In genomic region chrX:88024022-88024421, GRCh38 we compare ENCODE assay signal across 23 cellular contexts.
"Had no signal": no experiment of that assay in that cellular context is flagged by ENCODE, and none has a peak within 500 bp of the region (broad histone marks: within the 10 kb centered on the region; RNA-seq: fewer than 3 reads in every experiment).

No MANE protein-coding gene starts in this region.

- H3K4me1 Mint-ChIP-seq: immature natural killer cell, naive B cell had no signal

- H3K36me3 ChIP-seq: esophagus muscularis mucosa, gastroesophageal sphincter, heart left ventricle, left lung, lower lobe of right lung had no signal

- H3K4me3 Mint-ChIP-seq: immature natural killer cell, mesothelial cell of epicardium, naive B cell had no signal

- FAIRE-seq: endothelial cell of umbilical vein, frontal cortex had no signal

- H3K9me3 ChIP-seq: esophagus muscularis mucosa, gastroesophageal sphincter, heart left ventricle, left lung, lower lobe of right lung had no signal

- H3K4me1 ChIP-seq: esophagus muscularis mucosa, foreskin keratinocyte, gastroesophageal sphincter, heart left ventricle, left lung, lower lobe of right lung had no signal

- H3K9me3 Mint-ChIP-seq: mesothelial cell of epicardium had no signal

- H2AFZ ChIP-seq: hepatocyte had no signal

- H3K4me3 ChIP-seq: coronary artery, dorsolateral prefrontal cortex, esophagus muscularis mucosa, gastroesophageal sphincter, heart left ventricle, hepatocyte, left lung, lower lobe of right lung, mucosa of descending colon had no signal

- DNase-seq: dermis blood vessel endothelial cell; dorsolateral prefrontal cortex; effector CD4-positive, alpha-beta T cell; effector memory CD4-positive, alpha-beta T cell; foreskin keratinocyte; heart left ventricle; hypothalamus; immature natural killer cell; islet precursor cell; left cardiac atrium; left lung; left ventricle myocardium superior; lower lobe of right lung; mesenchymal stem cell; mucosa of descending colon; naive B cell had no signal

- H3K27ac Mint-ChIP-seq: immature natural killer cell, mesothelial cell of epicardium, naive B cell had no signal

- H3K4me2 ChIP-seq: hepatocyte had no signal

- H3K36me3 Mint-ChIP-seq: immature natural killer cell, mesothelial cell of epicardium, naive B cell had no signal

- H3K27me3 Mint-ChIP-seq: naive B cell had no signal

- H3K27me3 ChIP-seq: foreskin keratinocyte, gastroesophageal sphincter, heart left ventricle, hepatocyte, left lung had no signal

- ATAC-seq: foreskin keratinocyte, gastroesophageal sphincter, heart left ventricle, left cardiac atrium, left lung, left ventricle myocardium superior, lower lobe of right lung, mucosa of descending colon had no signal

- H3K27ac ChIP-seq: coronary artery, dorsolateral prefrontal cortex, esophagus muscularis mucosa, foreskin keratinocyte, gastroesophageal sphincter, heart left ventricle, hepatocyte, left lung, lower lobe of right lung had no signal

- H3K79me2 ChIP-seq: hepatocyte had no signal
